Comparison of ENCODE assay signal across 9 cellular contexts in the genomic region with DNA sequence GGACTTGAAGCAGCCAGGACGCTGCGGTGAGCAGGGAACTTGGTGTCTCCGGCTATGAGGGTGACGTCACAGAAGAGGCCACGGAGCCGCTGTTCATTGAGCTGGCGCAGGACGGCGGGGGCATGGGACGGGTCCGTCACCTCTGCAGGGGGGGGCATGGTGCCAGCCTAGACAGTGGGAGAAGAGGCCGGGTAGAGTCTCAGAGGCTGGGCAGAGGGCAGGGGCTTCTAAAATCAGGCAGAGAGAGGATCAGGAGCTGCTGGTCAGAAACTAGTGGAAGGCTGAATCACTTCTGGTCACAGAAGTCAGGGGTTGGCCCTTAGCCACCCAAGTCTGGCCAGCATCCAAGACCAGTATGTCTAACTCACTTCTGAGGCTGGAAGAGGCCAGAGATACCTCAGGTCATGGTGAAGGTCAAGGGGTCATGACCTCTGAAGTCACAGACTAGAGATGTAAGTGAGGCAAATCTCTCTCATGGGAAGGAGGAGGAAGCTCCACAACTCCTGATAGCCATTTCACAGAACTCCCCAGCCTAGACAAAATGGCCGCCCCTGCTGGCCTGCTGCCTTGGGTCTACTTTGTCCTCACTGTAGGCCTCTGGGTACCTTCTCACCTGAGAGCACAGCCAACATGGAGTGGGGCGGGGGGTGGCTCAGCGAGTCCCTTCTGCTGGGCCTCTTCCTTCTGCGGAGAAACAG. TPM values are rescaled to one million over a fixed set of nuclear protein-coding genes. Genes with fewer than 3 reads are reported as not detected.
A peak's percentile ranks its signal among the peaks of the same experiment; 100 is the strongest.
DNase-seq lines count a peak whose midpoint lies in the region; ATAC-seq, FAIRE-seq and TF ChIP-seq lines count a peak whose summit lies in the region.
"Had no signal": no experiment of that assay in that cellular context is flagged by ENCODE, and none has a peak within 500 bp of the region (broad histone marks: within the 10 kb centered on the region; RNA-seq: fewer than 3 reads in every experiment).

No MANE protein-coding gene starts in this region.

- no peak for FAIRE-seq in kidney (lab: Jason Lieb, UNC)

- no peak overlapping the region for H3K4me3 ChIP-seq in kidney (ENCODE audit: low read length in 2 of 2)

- TF ChIP-seq CTCF in kidney (IDR thresholded peaks at IDR 0.05; ENCODE audit: borderline replicate concordance, extremely low read depth, insufficient read depth), result no peak

- ATAC-seq in HG03439 (IDR thresholded peaks at IDR 0.05; ENCODE audit: unreplicated experiment), result no peak

- H3K27ac ChIP-seq in kidney (ENCODE audit: low read depth in 2 of 2, low read length in 2 of 2) (peak overlapping the region; percentile 55 to 72), substantia nigra (ENCODE audit: low read depth, low read length, poor library complexity, severe bottlenecking) (peak overlapping the region; percentile 45)

- intact Hi-C loops in kidney (cut with DNase I), result no loop called here

- no peak overlapping the region for H3K9ac ChIP-seq in kidney (ENCODE audit: low read length in 2 of 2)

- DNase-seq in LHCN-M2 (ENCODE audit: low read depth) (peak; percentile 85), astrocyte of the hippocampus (ENCODE audit: low read depth, low spot score) (peak; percentile 65), kidney (peak; percentile 94), substantia nigra (lab: John Stamatoyannopoulos, UW) (peak in 18 of 49 donors; percentile 5 to 94 (median 28)), NCI-H446 treated with DMSO at 0.1 percent for 48 hours (lab: John Stamatoyannopoulos, UW) (no peak), DMS79 (lab: John Stamatoyannopoulos, UW) (no peak)
- DNase-seq: activated effector memory CD4-positive, alpha-beta T cell treated with Interleukin-2 at 50 U/mL for 16 hours; NCI-H510A treated with DMSO at 0.1 percent for 48 hours had no signal

- H3K9me3 ChIP-seq in kidney (ENCODE audit: control insufficient read depth in 1 of 2, low read length in 2 of 2), result no peaks in the 10 kb centered on the region

- H3K4me1 ChIP-seq in kidney (ENCODE audit: control insufficient read depth in 1 of 2, insufficient read depth in 1 of 2, low read depth in 1 of 2, low read length in 2 of 2), result peaks cover 4 to 6% of the 10 kb centered on the region in 2 donors

- H3K36me3 ChIP-seq in kidney (ENCODE audit: control insufficient read depth in 1 of 2, insufficient read depth in 2 of 2, low read length in 2 of 2), result peaks cover 5 to 9% of the 10 kb centered on the region in 2 donors

RNA-seq across cellular contexts. Expression of gene ZBTB4, which starts 12.6 kb away (rescaled TPM):
- 25.3 and 27.8 TPM in 2 replicates for total RNA-seq in LHCN-M2 (2014; rRNA removed)
- 34.7 TPM for polyA plus RNA-seq in LHCN-M2 (2012)
- 64.8 TPM for total RNA-seq in kidney
- 23.2 TPM for polyA plus RNA-seq in kidney (ENCODE audit: insufficient read depth, low read depth, low replicate concordance)

RNA-seq across cellular contexts. Expression of gene SLC35G6, which starts 14.5 kb away (rescaled TPM):
- total RNA-seq in LHCN-M2 (2014; rRNA removed) (not detected in 2 replicates), kidney (not detected)
- 0.07 TPM for polyA plus RNA-seq in LHCN-M2 (2012)
- polyA plus RNA-seq in kidney (ENCODE audit: insufficient read depth, low read depth, low replicate concordance), result not detected

RNA-seq across cellular contexts. Expression of gene POLR2A, which starts 17.4 kb away (rescaled TPM):
- total RNA-seq in LHCN-M2 (2014; rRNA removed) (63.7 and 81.4 TPM in 2 replicates), kidney (133 TPM)
- polyA plus RNA-seq in LHCN-M2 (2012), result 71.1 TPM
- polyA plus RNA-seq in kidney (ENCODE audit: insufficient read depth, low read depth, low replicate concordance), result 18.6 TPM

RNA-seq across cellular contexts. Expression of gene CHRNB1, which starts 21.9 kb away (rescaled TPM):
- total RNA-seq in LHCN-M2 (2014; rRNA removed) (51.9 and 60.3 TPM in 2 replicates), kidney (11.9 TPM)
- polyA plus RNA-seq in LHCN-M2 (2012), result 58.8 TPM
- polyA plus RNA-seq in kidney (ENCODE audit: insufficient read depth, low read depth, low replicate concordance), result 19.3 TPM

RNA-seq across cellular contexts. Expression of gene FGF11, which starts 27.5 kb away (rescaled TPM):
- 23.4 and 23.8 TPM in 2 replicates for total RNA-seq in LHCN-M2 (2014; rRNA removed)
- 34.0 TPM for polyA plus RNA-seq in LHCN-M2 (2012)
- 1.4 TPM for total RNA-seq in kidney
- 7.7 TPM for polyA plus RNA-seq in kidney (ENCODE audit: insufficient read depth, low read depth, low replicate concordance)

Comparison
In these comparisons a context has a peak if more than half of its experiments do, and no peak if none do; other contexts are left out.
1. DNase-seq: peak in LHCN-M2 (single experiment), astrocyte of the hippocampus (single experiment) and kidney (single experiment); none in NCI-H446 treated with DMSO at 0.1 percent for 48 hours (single experiment) and DMS79 (single experiment).